8 cellular contexts compared by ENCODE assay signal in genomic region chr2:26768759-26769500, GRCh38. TPM values are rescaled to one million over a fixed set of nuclear protein-coding genes. Genes with fewer than 3 reads are reported as not detected.
DNase-seq lines count a peak whose midpoint lies in the region; ATAC-seq, FAIRE-seq and TF ChIP-seq lines count a peak whose summit lies in the region.
"Had no signal": no experiment of that assay in that cellular context is flagged by ENCODE, and none has a peak within 500 bp of the region (broad histone marks: within the 10 kb centered on the region; RNA-seq: fewer than 3 reads in every experiment).

No MANE protein-coding gene starts in this region.

- no peak overlapping the region for H2AK9ac ChIP-seq in IMR-90 (replicated peaks; ENCODE audit: low read depth, low read length, poor library complexity)

- intact Hi-C loops in IMR-90 (cut with micrococcal nuclease), result no loop called here

- WGBS in IMR-90 (ENCODE audit: extremely low coverage in 2 of 2, insufficient read length in 1 of 2), 2 experiments, result 76% methylated on average over 5 of the region's 14 CpGs; no CpG with 5 or more reads in 1 of the 2 experiments
- WGBS in smooth muscle cell (ENCODE audit: low lambda C conversion rate), result 65% methylated on average over 14 of the region's 14 CpGs

- H2AFZ ChIP-seq in IMR-90 (replicated peaks; ENCODE audit: low read length, poor library complexity), result peak overlapping the region; percentile 2
- H2AFZ ChIP-seq in smooth muscle cell (ENCODE audit: low read depth), result no peak overlapping the region

- H3K9ac ChIP-seq in IMR-90 (ENCODE audit: low read depth, low read length), result no peak overlapping the region
- H3K9ac ChIP-seq in smooth muscle cell (ENCODE audit: low read depth), result no peak overlapping the region
- H3K9ac ChIP-seq: KMS-11 had no signal

- no peak overlapping the region for H3K27ac ChIP-seq in IMR-90 (ENCODE audit: insufficient read depth, low read length)
- peak overlapping the region; percentile 93 to 94 for H3K27ac ChIP-seq in right atrium auricular region
- H3K27ac ChIP-seq in smooth muscle cell (ENCODE audit: low read depth), result peak overlapping the region; percentile 46
- H3K27ac ChIP-seq: KMS-11 had no signal

- no peak overlapping the region for H2BK20ac ChIP-seq in IMR-90 (ENCODE audit: low read depth, low read length)

- H4K5ac ChIP-seq in IMR-90 (ENCODE audit: low read depth, low read length), result no peak overlapping the region

- no peak overlapping the region for H3K4me3 ChIP-seq in IMR-90 (ENCODE audit: insufficient read depth, low read depth, low read length)
- no peak overlapping the region for H3K4me3 ChIP-seq in right atrium auricular region
- H3K4me3 ChIP-seq in smooth muscle cell, result no peak overlapping the region

- no TSS peak for BruUV-seq in IMR-90 (replicated peaks; lab: Mats Ljungman, UMichigan)

- H4K20me1 ChIP-seq in IMR-90 (ENCODE audit: insufficient read depth, low read length) (peaks cover 68% of the 10 kb centered on the region), smooth muscle cell (ENCODE audit: low read depth) (peaks cover 91% of the 10 kb centered on the region)

- peaks cover 61% of the 10 kb centered on the region for H3K79me2 ChIP-seq in smooth muscle cell (ENCODE audit: low read depth)

- H3K9me3 ChIP-seq in IMR-90 (ENCODE audit: control insufficient read depth, insufficient read depth, low read length), result no peaks in the 10 kb centered on the region
- H3K9me3 ChIP-seq in right atrium auricular region, result no peaks in the 10 kb centered on the region
- H3K9me3 ChIP-seq in smooth muscle cell (replicated peaks; ENCODE audit: low read depth), result no peaks in the 10 kb centered on the region

- DNase-seq in IMR-90 (no peak), right atrium auricular region (ENCODE audit: low spot score) (peak; percentile 93), smooth muscle cell (lab: John Stamatoyannopoulos, UW; ENCODE audit: unreplicated experiment) (no peak), D721Med (ENCODE audit: insufficient read length, low spot score) (no peak)
- DNase-seq in activated CD4-positive, alpha-beta T cell treated with anti-CD3 and anti-CD28 coated beads, Interleukin-2, amount 50 U/mL, for 48 hours, result peak; percentile 26 to 48

- no peak overlapping the region for H4K91ac ChIP-seq in IMR-90 (ENCODE audit: insufficient read depth, low read depth, low read length)

- dilution Hi-C loops in IMR-90 (cut with HindIII; ENCODE audit: low sequenced_read_pairs, unreplicated experiment), result no loop called here

- peak overlapping the region; percentile 33; the same call in 1 of the 2 replicates for H2AK5ac ChIP-seq in IMR-90 (ENCODE audit: low read depth, low read length)

- no peak overlapping the region for H3K56ac ChIP-seq in IMR-90 (ENCODE audit: extremely low read depth, insufficient read depth, low read length)

- no peak overlapping the region for H2BK120ac ChIP-seq in IMR-90 (ENCODE audit: low read depth, low read length)

- no peak overlapping the region for H3K4ac ChIP-seq in IMR-90 (ENCODE audit: low read depth, low read length)

- TF ChIP-seq CTCF in IMR-90 (conservative IDR thresholded peaks at IDR 0.05; ENCODE audit: low read depth, low read length) (no peak), right atrium auricular region (IDR thresholded peaks at IDR 0.05) (no peak), smooth muscle cell (IDR thresholded peaks at IDR 0.05; ENCODE audit: borderline replicate concordance, insufficient read depth, poor library complexity, severe bottlenecking) (no peak), D721Med (IDR thresholded peaks at IDR 0.05; ENCODE audit: insufficient read depth, missing control alignments) (no peak)

- no peak overlapping the region for H2BK5ac ChIP-seq in IMR-90 (ENCODE audit: low read depth, low read length, poor library complexity, severe bottlenecking)

- H3K27me3 ChIP-seq in IMR-90 (ENCODE audit: control insufficient read depth, insufficient read depth, low read length), result no peaks in the 10 kb centered on the region
- H3K27me3 ChIP-seq in right atrium auricular region, result no peaks in the 10 kb centered on the region
- H3K27me3 ChIP-seq in smooth muscle cell (ENCODE audit: low read depth), result no peaks in the 10 kb centered on the region

- H3K79me1 ChIP-seq in IMR-90 (ENCODE audit: low read depth in 1 of 2, low read length in 2 of 2), result peaks cover 56 to 92% of the 10 kb centered on the region in 2 experiments

- no peak for FAIRE-seq in D721Med (lab: Jason Lieb, UNC)

- CTCF ChIA-PET in IMR-90 (lab: Yijun Ruan, JAX), result no interaction called here

- no peak for TF ChIP-seq RAD21 in IMR-90 (IDR thresholded peaks at IDR 0.05; ENCODE audit: low read length)

- TF ChIP-seq POLR2A in IMR-90 (IDR thresholded peaks at IDR 0.05; ENCODE audit: low read depth, low read length), result no peak

- H3K23ac ChIP-seq in IMR-90 (ENCODE audit: low read depth, low read length), result no peak overlapping the region

- ATAC-seq in IMR-90 (ENCODE audit: low read depth) (no peak), HG02642 (IDR thresholded peaks at IDR 0.05; ENCODE audit: poor library complexity, unreplicated experiment) (no peak), GM19463 (IDR thresholded peaks at IDR 0.05; ENCODE audit: unreplicated experiment) (no peak)

- H3K4me1 ChIP-seq in IMR-90 (ENCODE audit: control insufficient read depth, insufficient read depth, low read length), result peaks cover 34% of the 10 kb centered on the region
- H3K4me1 ChIP-seq in right atrium auricular region, result peaks cover 0 to 83% of the 10 kb centered on the region in 2 donors
- peaks cover 8% of the 10 kb centered on the region for H3K4me1 ChIP-seq in smooth muscle cell (ENCODE audit: low read depth)

- no peak overlapping the region; the same call in 1 of the 2 replicates for H3K18ac ChIP-seq in IMR-90 (ENCODE audit: low read depth, low read length)

- POLR2A ChIA-PET in IMR-90 (lab: Charles Lee; ENCODE audit: unreplicated experiment), result no interaction called here

- peaks cover 6% of the 10 kb centered on the region for H3F3A ChIP-seq in smooth muscle cell (ENCODE audit: low read depth)

- H3K4me2 ChIP-seq in IMR-90 (ENCODE audit: low read depth, low read length), result no peak overlapping the region
- no peak overlapping the region for H3K4me2 ChIP-seq in smooth muscle cell
- H3K4me2 ChIP-seq: KMS-11 had no signal

- no peak overlapping the region for H3K14ac ChIP-seq in IMR-90 (replicated peaks; ENCODE audit: low read depth, low read length)

- H2BK15ac ChIP-seq in IMR-90 (ENCODE audit: low read depth, low read length), result no peak overlapping the region

- H4K8ac ChIP-seq in IMR-90 (ENCODE audit: low read depth in 2 of 2, low read length in 2 of 2), result no peak overlapping the region

- in situ Hi-C loops in IMR-90 (cut with MboI; ENCODE audit: low sequenced_read_pairs), result no loop called here

- peaks cover 43% of the 10 kb centered on the region for H3K9me1 ChIP-seq in IMR-90 (ENCODE audit: insufficient read depth, low read length)

- H3K36me3 ChIP-seq in IMR-90 (ENCODE audit: control insufficient read depth, insufficient read depth, low read length), result peaks cover 8% of the 10 kb centered on the region
- H3K36me3 ChIP-seq in right atrium auricular region, result no peaks in the 10 kb centered on the region
- H3K36me3 ChIP-seq in smooth muscle cell (ENCODE audit: low read depth), result no peaks in the 10 kb centered on the region

TF ChIP-seq in IMR-90, 13 proteins besides CTCF, POLR2A, EP300 and RAD21:
- TF ChIP-seq MXI1 (IDR thresholded peaks at IDR 0.05; ENCODE audit: borderline replicate concordance, low read depth, low read length) (no peak), USF2 (IDR thresholded peaks at IDR 0.05; ENCODE audit: low read depth, low read length) (no peak), CHD1 (IDR thresholded peaks at IDR 0.05; ENCODE audit: low read depth, low read length) (no peak), MAFK (IDR thresholded peaks at IDR 0.05; ENCODE audit: low read depth, low read length) (peak; percentile 37; the same call in 1 of the 2 replicates)

RNA-seq across cellular contexts. Expression of gene SLC35F6, which starts 4.8 kb away (rescaled TPM):
- 25.6 and 30.6 TPM in 2 replicates for total RNA-seq in IMR-90 (2012; rRNA removed)
- 19.1 and 19.4 TPM in 2 replicates for polyA plus RNA-seq in IMR-90 (2012; rRNA removed)
- polyA plus RNA-seq in IMR-90 (2012; cell fraction: cytosol; rRNA removed), result 12.7 and 22.8 TPM in 2 replicates
- 8.7 and 14.4 TPM in 2 replicates for polyA plus RNA-seq in IMR-90 (2012; cell fraction: nucleus; rRNA removed; ENCODE audit: low replicate concordance)
- total RNA-seq in right atrium auricular region, result 10 to 100 TPM; 34.2 to 55.7 TPM
- total RNA-seq in smooth muscle cell, result 15.1 and 19.2 TPM in 2 replicates
- polyA plus RNA-seq in smooth muscle cell, result 16.9 and 17.9 TPM in 2 replicates

RNA-seq across cellular contexts. Expression of gene CENPA, which starts 16.9 kb away (rescaled TPM):
- total RNA-seq in IMR-90 (2012; rRNA removed) (7.7 and 10.0 TPM in 2 replicates), right atrium auricular region (under 1 TPM; 0.35 to 0.41 TPM), smooth muscle cell (0.58 and 4.3 TPM in 2 replicates)
- polyA plus RNA-seq in IMR-90 (2012; rRNA removed) (11.9 and 14.9 TPM in 2 replicates), smooth muscle cell (7.6 and 8.7 TPM in 2 replicates)
- polyA plus RNA-seq in IMR-90 (2012; cell fraction: cytosol; rRNA removed), result 5.7 and 6.3 TPM in 2 replicates
- polyA plus RNA-seq in IMR-90 (2012; cell fraction: nucleus; rRNA removed; ENCODE audit: low replicate concordance), result 4.0 and 4.9 TPM in 2 replicates

Comparison
In these comparisons a context has a peak if more than half of its experiments do, and no peak if none do; other contexts are left out.
1. DNase-seq: peak in activated CD4-positive, alpha-beta T cell treated with anti-CD3 and anti-CD28 coated beads, Interleukin-2, amount 50 U/mL, for 48 hours (2 of 2) and right atrium auricular region (single experiment); none in IMR-90 (single experiment), smooth muscle cell (single experiment) and D721Med (single experiment).